Comparison of ENCODE assay signal across 1 cellular context in the genomic region with DNA sequence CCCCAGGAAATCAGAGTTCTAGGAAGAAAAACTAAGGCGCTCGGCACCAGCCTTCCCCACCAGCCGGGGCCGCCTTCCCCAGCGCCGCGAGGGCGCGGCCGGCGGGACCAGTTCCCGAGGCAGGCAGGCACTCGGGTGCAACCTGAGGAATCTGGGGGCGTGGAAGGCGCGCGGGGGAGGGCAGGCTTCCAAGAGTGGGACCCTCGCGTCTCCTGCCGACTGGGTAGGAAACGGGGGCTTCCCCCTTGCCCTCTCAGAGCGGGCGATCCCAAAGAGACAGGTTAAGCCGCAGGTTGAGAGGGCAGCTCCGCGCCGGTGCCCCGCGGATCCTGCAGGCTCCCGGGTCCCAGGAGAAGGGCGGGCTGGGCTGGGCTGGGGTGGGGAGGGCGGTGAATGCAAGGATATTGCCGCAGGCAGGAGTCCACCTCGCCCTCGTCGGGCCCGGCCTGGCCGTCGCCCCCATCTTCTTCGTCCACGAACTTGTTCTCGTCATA.
A peak's percentile ranks its signal among the peaks of the same experiment; 100 is the strongest.
TF ChIP-seq lines count a peak whose summit lies in the region.

No MANE protein-coding gene starts in this region.

TF ChIP-seq in GM12878, 131 proteins besides CTCF, POLR2A, EP300 and RAD21:
- no peak for TF ChIP-seq NR2C2 (IDR thresholded peaks at IDR 0.05; ENCODE audit: borderline replicate concordance, control insufficient read depth, insufficient read length, low read depth)
- no peak for TF ChIP-seq TBL1XR1 (IDR thresholded peaks at IDR 0.05; ENCODE audit: low read depth, low read length)
- TF ChIP-seq WRNIP1 (IDR thresholded peaks at IDR 0.05; ENCODE audit: borderline replicate concordance, low read depth, low read length) = 0 out of 2 replicates have a peak, but pooled peaks have one; percentile 86
- peak in 1 of 2 experiments; percentile 47; a peak in 1 of 3 replicates for TF ChIP-seq EGR1 (IDR thresholded peaks at IDR 0.05; ENCODE audit: borderline replicate concordance in 1 of 2, low read depth in 2 of 2, low read length in 2 of 2)
- no peak for TF ChIP-seq SUZ12 (IDR thresholded peaks at IDR 0.05; ENCODE audit: unreplicated experiment)
- no peak for TF ChIP-seq SUPT20H (IDR thresholded peaks at IDR 0.05; ENCODE audit: borderline replicate concordance, control insufficient read depth, low read depth, low read length)
- TF ChIP-seq, protein P1, sequence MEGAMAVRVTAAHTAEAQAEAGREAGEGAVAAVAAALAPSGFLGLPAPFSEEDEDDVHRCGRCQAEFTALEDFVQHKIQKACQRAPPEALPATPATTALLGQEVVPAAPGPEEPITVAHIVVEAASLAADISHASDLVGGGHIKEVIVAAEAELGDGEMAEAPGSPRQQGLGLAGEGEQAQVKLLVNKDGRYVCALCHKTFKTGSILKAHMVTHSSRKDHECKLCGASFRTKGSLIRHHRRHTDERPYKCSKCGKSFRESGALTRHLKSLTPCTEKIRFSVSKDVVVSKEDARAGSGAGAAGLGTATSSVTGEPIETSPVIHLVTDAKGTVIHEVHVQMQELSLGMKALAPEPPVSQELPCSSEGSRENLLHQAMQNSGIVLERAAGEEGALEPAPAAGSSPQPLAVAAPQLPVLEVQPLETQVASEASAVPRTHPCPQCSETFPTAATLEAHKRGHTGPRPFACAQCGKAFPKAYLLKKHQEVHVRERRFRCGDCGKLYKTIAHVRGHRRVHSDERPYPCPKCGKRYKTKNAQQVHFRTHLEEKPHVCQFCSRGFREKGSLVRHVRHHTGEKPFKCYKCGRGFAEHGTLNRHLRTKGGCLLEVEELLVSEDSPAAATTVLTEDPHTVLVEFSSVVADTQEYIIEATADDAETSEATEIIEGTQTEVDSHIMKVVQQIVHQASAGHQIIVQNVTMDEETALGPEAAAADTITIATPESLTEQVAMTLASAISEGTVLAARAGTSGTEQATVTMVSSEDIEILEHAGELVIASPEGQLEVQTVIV (IDR thresholded peaks at IDR 0.05; ENCODE audit: borderline replicate concordance, partially characterized antibody) = no peak
- TF ChIP-seq, protein P2, sequence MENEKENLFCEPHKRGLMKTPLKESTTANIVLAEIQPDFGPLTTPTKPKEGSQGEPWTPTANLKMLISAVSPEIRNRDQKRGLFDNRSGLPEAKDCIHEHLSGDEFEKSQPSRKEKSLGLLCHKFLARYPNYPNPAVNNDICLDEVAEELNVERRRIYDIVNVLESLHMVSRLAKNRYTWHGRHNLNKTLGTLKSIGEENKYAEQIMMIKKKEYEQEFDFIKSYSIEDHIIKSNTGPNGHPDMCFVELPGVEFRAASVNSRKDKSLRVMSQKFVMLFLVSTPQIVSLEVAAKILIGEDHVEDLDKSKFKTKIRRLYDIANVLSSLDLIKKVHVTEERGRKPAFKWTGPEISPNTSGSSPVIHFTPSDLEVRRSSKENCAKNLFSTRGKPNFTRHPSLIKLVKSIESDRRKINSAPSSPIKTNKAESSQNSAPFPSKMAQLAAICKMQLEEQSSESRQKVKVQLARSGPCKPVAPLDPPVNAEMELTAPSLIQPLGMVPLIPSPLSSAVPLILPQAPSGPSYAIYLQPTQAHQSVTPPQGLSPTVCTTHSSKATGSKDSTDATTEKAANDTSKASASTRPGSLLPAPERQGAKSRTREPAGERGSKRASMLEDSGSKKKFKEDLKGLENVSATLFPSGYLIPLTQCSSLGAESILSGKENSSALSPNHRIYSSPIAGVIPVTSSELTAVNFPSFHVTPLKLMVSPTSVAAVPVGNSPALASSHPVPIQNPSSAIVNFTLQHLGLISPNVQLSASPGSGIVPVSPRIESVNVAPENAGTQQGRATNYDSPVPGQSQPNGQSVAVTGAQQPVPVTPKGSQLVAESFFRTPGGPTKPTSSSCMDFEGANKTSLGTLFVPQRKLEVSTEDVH (IDR thresholded peaks at IDR 0.05; ENCODE audit: low read depth, partially characterized antibody) = no peak
- TF ChIP-seq, protein P3, sequence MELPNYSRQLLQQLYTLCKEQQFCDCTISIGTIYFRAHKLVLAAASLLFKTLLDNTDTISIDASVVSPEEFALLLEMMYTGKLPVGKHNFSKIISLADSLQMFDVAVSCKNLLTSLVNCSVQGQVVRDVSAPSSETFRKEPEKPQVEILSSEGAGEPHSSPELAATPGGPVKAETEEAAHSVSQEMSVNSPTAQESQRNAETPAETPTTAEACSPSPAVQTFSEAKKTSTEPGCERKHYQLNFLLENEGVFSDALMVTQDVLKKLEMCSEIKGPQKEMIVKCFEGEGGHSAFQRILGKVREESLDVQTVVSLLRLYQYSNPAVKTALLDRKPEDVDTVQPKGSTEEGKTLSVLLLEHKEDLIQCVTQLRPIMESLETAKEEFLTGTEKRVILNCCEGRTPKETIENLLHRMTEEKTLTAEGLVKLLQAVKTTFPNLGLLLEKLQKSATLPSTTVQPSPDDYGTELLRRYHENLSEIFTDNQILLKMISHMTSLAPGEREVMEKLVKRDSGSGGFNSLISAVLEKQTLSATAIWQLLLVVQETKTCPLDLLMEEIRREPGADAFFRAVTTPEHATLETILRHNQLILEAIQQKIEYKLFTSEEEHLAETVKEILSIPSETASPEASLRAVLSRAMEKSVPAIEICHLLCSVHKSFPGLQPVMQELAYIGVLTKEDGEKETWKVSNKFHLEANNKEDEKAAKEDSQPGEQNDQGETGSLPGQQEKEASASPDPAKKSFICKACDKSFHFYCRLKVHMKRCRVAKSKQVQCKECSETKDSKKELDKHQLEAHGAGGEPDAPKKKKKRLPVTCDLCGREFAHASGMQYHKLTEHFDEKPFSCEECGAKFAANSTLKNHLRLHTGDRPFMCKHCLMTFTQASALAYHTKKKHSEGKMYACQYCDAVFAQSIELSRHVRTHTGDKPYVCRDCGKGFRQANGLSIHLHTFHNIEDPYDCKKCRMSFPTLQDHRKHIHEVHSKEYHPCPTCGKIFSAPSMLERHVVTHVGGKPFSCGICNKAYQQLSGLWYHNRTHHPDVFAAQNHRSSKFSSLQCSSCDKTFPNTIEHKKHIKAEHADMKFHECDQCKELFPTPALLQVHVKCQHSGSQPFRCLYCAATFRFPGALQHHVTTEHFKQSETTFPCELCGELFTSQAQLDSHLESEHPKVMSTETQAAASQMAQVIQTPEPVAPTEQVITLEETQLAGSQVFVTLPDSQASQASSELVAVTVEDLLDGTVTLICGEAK (IDR thresholded peaks at IDR 0.05; ENCODE audit: borderline replicate concordance) = no peak
- no peak for TF ChIP-seq PBX3 (IDR thresholded peaks at IDR 0.05; ENCODE audit: insufficient replicate concordance, low read depth, low read length)
- 0 out of 2 replicates have a peak, but pooled peaks have one; percentile 17 for TF ChIP-seq IKZF1 (conservative IDR thresholded peaks at IDR 0.05)
- peak; percentile 21; the same call in 1 of the 2 replicates for TF ChIP-seq DPF2 (IDR thresholded peaks at IDR 0.05)
- peak; percentile 35; the same call in 1 of the 2 replicates for TF ChIP-seq LARP7 (IDR thresholded peaks at IDR 0.05)
- TF ChIP-seq, protein P4, sequence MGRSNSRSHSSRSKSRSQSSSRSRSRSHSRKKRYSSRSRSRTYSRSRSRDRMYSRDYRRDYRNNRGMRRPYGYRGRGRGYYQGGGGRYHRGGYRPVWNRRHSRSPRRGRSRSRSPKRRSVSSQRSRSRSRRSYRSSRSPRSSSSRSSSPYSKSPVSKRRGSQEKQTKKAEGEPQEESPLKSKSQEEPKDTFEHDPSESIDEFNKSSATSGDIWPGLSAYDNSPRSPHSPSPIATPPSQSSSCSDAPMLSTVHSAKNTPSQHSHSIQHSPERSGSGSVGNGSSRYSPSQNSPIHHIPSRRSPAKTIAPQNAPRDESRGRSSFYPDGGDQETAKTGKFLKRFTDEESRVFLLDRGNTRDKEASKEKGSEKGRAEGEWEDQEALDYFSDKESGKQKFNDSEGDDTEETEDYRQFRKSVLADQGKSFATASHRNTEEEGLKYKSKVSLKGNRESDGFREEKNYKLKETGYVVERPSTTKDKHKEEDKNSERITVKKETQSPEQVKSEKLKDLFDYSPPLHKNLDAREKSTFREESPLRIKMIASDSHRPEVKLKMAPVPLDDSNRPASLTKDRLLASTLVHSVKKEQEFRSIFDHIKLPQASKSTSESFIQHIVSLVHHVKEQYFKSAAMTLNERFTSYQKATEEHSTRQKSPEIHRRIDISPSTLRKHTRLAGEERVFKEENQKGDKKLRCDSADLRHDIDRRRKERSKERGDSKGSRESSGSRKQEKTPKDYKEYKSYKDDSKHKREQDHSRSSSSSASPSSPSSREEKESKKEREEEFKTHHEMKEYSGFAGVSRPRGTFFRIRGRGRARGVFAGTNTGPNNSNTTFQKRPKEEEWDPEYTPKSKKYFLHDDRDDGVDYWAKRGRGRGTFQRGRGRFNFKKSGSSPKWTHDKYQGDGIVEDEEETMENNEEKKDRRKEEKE (IDR thresholded peaks at IDR 0.05) = no peak
- TF ChIP-seq, protein P5, sequence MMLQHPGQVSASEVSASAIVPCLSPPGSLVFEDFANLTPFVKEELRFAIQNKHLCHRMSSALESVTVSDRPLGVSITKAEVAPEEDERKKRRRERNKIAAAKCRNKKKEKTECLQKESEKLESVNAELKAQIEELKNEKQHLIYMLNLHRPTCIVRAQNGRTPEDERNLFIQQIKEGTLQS (IDR thresholded peaks at IDR 0.05; ENCODE audit: borderline replicate concordance, extremely low read depth, low read depth, low read length) = no peak
- TF ChIP-seq, protein P6, sequence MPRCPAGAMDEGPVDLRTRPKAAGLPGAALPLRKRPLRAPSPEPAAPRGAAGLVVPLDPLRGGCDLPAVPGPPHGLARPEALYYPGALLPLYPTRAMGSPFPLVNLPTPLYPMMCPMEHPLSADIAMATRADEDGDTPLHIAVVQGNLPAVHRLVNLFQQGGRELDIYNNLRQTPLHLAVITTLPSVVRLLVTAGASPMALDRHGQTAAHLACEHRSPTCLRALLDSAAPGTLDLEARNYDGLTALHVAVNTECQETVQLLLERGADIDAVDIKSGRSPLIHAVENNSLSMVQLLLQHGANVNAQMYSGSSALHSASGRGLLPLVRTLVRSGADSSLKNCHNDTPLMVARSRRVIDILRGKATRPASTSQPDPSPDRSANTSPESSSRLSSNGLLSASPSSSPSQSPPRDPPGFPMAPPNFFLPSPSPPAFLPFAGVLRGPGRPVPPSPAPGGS (IDR thresholded peaks at IDR 0.05; ENCODE audit: borderline replicate concordance, insufficient read depth, low read depth, low read length, poor library complexity, severe bottlenecking) = no peak
- TF ChIP-seq TAF1 (IDR thresholded peaks at IDR 0.05; ENCODE audit: borderline replicate concordance, low read depth, low read length) = peak; percentile 11; the same call in 1 of the 2 replicates
- TF ChIP-seq NBN (IDR thresholded peaks at IDR 0.05) = peak; percentile 4
- 0 out of 2 replicates have a peak, but pooled peaks have one; percentile 58 for TF ChIP-seq NKRF (conservative IDR thresholded peaks at IDR 0.05)
- TF ChIP-seq, protein P7, sequence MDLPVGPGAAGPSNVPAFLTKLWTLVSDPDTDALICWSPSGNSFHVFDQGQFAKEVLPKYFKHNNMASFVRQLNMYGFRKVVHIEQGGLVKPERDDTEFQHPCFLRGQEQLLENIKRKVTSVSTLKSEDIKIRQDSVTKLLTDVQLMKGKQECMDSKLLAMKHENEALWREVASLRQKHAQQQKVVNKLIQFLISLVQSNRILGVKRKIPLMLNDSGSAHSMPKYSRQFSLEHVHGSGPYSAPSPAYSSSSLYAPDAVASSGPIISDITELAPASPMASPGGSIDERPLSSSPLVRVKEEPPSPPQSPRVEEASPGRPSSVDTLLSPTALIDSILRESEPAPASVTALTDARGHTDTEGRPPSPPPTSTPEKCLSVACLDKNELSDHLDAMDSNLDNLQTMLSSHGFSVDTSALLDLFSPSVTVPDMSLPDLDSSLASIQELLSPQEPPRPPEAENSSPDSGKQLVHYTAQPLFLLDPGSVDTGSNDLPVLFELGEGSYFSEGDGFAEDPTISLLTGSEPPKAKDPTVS (IDR thresholded peaks at IDR 0.05; ENCODE audit: low read depth, low read length) = no peak
- TF ChIP-seq ZBED1 (IDR thresholded peaks at IDR 0.05; ENCODE audit: borderline replicate concordance) = no peak
